2 cellular contexts compared by ENCODE assay signal in the genomic region with DNA sequence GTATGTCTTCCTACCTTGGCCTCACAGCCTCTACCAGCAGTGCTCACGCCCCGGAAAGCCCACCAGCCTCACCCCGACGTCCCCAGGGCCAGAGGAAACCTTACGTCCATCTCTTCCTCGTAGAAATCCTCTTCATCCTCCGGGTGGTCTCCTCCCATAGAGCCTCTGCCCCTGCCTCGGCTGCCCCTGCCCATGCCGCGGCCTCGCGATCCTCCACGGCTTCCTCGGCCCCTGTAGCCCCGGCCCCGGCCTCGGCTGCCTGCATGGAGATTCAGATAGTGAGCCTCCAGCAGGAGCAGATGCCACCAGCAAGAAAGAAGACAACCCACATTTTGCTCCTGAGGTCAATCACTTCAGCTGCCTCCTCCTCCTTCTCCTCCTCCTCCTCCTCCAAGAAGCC.
TF ChIP-seq lines count a peak whose summit lies in the region.

No MANE protein-coding gene starts in this region.

TF ChIP-seq in HepG2, 621 proteins besides CTCF, POLR2A, EP300 and RAD21:
- TF ChIP-seq CEBPB (IDR thresholded peaks at IDR 0.05; ENCODE audit: borderline replicate concordance, low read depth, low read length), result no peak
- TF ChIP-seq ZNF260 (CRISPR knock-in tag; IDR thresholded peaks at IDR 0.05; ENCODE audit: borderline replicate concordance, low read depth), result no peak
- no peak for TF ChIP-seq NFE2L1 (CRISPR knock-in tag; IDR thresholded peaks at IDR 0.05; ENCODE audit: borderline replicate concordance)
- TF ChIP-seq, protein P1, sequence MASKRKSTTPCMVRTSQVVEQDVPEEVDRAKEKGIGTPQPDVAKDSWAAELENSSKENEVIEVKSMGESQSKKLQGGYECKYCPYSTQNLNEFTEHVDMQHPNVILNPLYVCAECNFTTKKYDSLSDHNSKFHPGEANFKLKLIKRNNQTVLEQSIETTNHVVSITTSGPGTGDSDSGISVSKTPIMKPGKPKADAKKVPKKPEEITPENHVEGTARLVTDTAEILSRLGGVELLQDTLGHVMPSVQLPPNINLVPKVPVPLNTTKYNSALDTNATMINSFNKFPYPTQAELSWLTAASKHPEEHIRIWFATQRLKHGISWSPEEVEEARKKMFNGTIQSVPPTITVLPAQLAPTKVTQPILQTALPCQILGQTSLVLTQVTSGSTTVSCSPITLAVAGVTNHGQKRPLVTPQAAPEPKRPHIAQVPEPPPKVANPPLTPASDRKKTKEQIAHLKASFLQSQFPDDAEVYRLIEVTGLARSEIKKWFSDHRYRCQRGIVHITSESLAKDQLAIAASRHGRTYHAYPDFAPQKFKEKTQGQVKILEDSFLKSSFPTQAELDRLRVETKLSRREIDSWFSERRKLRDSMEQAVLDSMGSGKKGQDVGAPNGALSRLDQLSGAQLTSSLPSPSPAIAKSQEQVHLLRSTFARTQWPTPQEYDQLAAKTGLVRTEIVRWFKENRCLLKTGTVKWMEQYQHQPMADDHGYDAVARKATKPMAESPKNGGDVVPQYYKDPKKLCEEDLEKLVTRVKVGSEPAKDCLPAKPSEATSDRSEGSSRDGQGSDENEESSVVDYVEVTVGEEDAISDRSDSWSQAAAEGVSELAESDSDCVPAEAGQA (IDR thresholded peaks at IDR 0.05; ENCODE audit: low read depth), result no peak
- TF ChIP-seq, protein P1 (CRISPR knock-in tag; IDR thresholded peaks at IDR 0.05; ENCODE audit: borderline replicate concordance), result no peak
- 0 out of 2 replicates have a peak, but pooled peaks have one; percentile 28 for TF ChIP-seq RBFOX2 (IDR thresholded peaks at IDR 0.05; ENCODE audit: low read depth, low read length)
- TF ChIP-seq ZNF383 (CRISPR knock-in tag; IDR thresholded peaks at IDR 0.05; ENCODE audit: borderline replicate concordance), result no peak
- TF ChIP-seq ZNF550 (CRISPR knock-in tag; IDR thresholded peaks at IDR 0.05; ENCODE audit: borderline replicate concordance), result no peak
- TF ChIP-seq DPF2 (CRISPR knock-in tag; IDR thresholded peaks at IDR 0.05; ENCODE audit: borderline replicate concordance, low read depth), result no peak
- TF ChIP-seq GABPB1 (CRISPR knock-in tag; IDR thresholded peaks at IDR 0.05), result no peak
- peak; percentile 59 for TF ChIP-seq AGO2 (optimal IDR thresholded peaks at IDR 0.05; ENCODE audit: low read depth, low read length)

TF ChIP-seq in K562, 482 proteins besides CTCF, POLR2A, EP300 and RAD21:
- TF ChIP-seq, protein P2, sequence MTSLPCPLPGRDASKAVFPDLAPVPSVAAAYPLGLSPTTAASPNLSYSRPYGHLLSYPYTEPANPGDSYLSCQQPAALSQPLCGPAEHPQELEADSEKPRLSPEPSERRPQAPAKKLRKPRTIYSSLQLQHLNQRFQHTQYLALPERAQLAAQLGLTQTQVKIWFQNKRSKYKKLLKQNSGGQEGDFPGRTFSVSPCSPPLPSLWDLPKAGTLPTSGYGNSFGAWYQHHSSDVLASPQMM (CRISPR knock-in tag; IDR thresholded peaks at IDR 0.05), result no peak
- TF ChIP-seq FOXM1 (IDR thresholded peaks at IDR 0.05; ENCODE audit: low read depth) (no peak), FOXM1 (CRISPR knock-in tag; IDR thresholded peaks at IDR 0.05; ENCODE audit: low read depth) (no peak), TRIM28 (IDR thresholded peaks at IDR 0.05) (no peak), POLR2G (IDR thresholded peaks at IDR 0.05; ENCODE audit: low read depth, low read length) (0 out of 2 replicates have a peak, but pooled peaks have one; percentile 26), ZFP36 (IDR thresholded peaks at IDR 0.05; ENCODE audit: low read depth, low read length, partially characterized antibody) (peak; percentile 67), POLR2AphosphoS2 (IDR thresholded peaks at IDR 0.05; ENCODE audit: low read length) (no peak), DMBX1 (CRISPR knock-in tag; IDR thresholded peaks at IDR 0.05; ENCODE audit: borderline replicate concordance) (no peak)
- TF ChIP-seq, protein P3, sequence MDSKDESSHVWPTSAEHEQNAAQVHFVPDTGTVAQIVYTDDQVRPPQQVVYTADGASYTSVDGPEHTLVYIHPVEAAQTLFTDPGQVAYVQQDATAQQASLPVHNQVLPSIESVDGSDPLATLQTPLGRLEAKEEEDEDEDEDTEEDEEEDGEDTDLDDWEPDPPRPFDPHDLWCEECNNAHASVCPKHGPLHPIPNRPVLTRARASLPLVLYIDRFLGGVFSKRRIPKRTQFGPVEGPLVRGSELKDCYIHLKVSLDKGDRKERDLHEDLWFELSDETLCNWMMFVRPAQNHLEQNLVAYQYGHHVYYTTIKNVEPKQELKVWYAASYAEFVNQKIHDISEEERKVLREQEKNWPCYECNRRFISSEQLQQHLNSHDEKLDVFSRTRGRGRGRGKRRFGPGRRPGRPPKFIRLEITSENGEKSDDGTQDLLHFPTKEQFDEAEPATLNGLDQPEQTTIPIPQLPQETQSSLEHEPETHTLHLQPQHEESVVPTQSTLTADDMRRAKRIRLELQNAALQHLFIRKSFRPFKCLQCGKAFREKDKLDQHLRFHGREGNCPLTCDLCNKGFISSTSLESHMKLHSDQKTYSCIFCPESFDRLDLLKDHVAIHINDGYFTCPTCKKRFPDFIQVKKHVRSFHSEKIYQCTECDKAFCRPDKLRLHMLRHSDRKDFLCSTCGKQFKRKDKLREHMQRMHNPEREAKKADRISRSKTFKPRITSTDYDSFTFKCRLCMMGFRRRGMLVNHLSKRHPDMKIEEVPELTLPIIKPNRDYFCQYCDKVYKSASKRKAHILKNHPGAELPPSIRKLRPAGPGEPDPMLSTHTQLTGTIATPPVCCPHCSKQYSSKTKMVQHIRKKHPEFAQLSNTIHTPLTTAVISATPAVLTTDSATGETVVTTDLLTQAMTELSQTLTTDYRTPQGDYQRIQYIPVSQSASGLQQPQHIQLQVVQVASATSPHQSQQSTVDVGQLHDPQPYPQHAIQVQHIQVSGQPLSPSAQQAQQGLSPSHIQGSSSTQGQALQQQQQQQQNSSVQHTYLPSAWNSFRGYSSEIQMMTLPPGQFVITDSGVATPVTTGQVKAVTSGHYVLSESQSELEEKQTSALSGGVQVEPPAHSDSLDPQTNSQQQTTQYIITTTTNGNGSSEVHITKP (IDR thresholded peaks at IDR 0.05; ENCODE audit: partially characterized antibody), result no peak
- TF ChIP-seq, protein P4, sequence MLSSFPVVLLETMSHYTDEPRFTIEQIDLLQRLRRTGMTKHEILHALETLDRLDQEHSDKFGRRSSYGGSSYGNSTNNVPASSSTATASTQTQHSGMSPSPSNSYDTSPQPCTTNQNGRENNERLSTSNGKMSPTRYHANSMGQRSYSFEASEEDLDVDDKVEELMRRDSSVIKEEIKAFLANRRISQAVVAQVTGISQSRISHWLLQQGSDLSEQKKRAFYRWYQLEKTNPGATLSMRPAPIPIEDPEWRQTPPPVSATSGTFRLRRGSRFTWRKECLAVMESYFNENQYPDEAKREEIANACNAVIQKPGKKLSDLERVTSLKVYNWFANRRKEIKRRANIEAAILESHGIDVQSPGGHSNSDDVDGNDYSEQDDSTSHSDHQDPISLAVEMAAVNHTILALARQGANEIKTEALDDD (IDR thresholded peaks at IDR 0.05), result no peak
- TF ChIP-seq, protein P5, sequence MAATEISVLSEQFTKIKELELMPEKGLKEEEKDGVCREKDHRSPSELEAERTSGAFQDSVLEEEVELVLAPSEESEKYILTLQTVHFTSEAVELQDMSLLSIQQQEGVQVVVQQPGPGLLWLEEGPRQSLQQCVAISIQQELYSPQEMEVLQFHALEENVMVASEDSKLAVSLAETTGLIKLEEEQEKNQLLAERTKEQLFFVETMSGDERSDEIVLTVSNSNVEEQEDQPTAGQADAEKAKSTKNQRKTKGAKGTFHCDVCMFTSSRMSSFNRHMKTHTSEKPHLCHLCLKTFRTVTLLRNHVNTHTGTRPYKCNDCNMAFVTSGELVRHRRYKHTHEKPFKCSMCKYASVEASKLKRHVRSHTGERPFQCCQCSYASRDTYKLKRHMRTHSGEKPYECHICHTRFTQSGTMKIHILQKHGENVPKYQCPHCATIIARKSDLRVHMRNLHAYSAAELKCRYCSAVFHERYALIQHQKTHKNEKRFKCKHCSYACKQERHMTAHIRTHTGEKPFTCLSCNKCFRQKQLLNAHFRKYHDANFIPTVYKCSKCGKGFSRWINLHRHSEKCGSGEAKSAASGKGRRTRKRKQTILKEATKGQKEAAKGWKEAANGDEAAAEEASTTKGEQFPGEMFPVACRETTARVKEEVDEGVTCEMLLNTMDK (IDR thresholded peaks at IDR 0.05; ENCODE audit: borderline replicate concordance, insufficient read depth, low read depth, low read length, poor library complexity, severe bottlenecking), result no peak
